Comparison of ENCODE assay signal across 9 cellular contexts in genomic region chr20:51563597-51564332, GRCh38. TPM values are rescaled to one million over a fixed set of nuclear protein-coding genes. Genes with fewer than 3 reads are reported as not detected.
DNase-seq lines count a peak whose midpoint lies in the region; ATAC-seq and TF ChIP-seq lines count a peak whose summit lies in the region.
"Had no signal": no experiment of that assay in that cellular context is flagged by ENCODE, and none has a peak within 500 bp of the region (broad histone marks: within the 10 kb centered on the region; RNA-seq: fewer than 3 reads in every experiment).

No MANE protein-coding gene starts in this region.

- peak overlapping the region; percentile 78 to 88 (median 84) for H3K4me3 Mint-ChIP-seq in brain

- peak; percentile 14 for DNase-seq in GM12865 (ENCODE audit: low read depth)
- DNase-seq in NCI-H226: peak; percentile 79
- peak; percentile 90 for DNase-seq in islet precursor cell
- DNase-seq in stimulated activated CD4-positive, alpha-beta T cell treated with anti-CD3 and anti-CD28 coated beads, Interleukin-4, amount 100 ng/mL, for 1 hour: peak; percentile 51
- DNase-seq in effector CD8-positive, alpha-beta T cell (lab: John Stamatoyannopoulos, UW): no peak

- ATAC-seq in HG02870 (IDR thresholded peaks at IDR 0.05; ENCODE audit: unreplicated experiment) (no peak), HG03520 (IDR thresholded peaks at IDR 0.05; ENCODE audit: unreplicated experiment) (no peak)

- H3K27ac Mint-ChIP-seq in brain: peak overlapping the region in 4 of 5 experiments; percentile 41 to 86 (median 68)
- H3K27ac Mint-ChIP-seq: natural killer cell treated with Interleukin-12 subunit alpha and Interleukin-12 subunit beta and Interleukin-15 and Interleukin-18, amount 100 ng/mL, for 72 hours had no signal

- H3K4me3 ChIP-seq in GM12865 (ENCODE audit: low read depth, low read length): no peak overlapping the region

- peaks cover 41% of the 10 kb centered on the region for H3K27me3 Mint-ChIP-seq in brain

- H3K4me1 Mint-ChIP-seq in brain: peaks cover 39% of the 10 kb centered on the region

- TF ChIP-seq CTCF in GM12865 (IDR thresholded peaks at IDR 0.05; ENCODE audit: insufficient read depth, low read depth, low read length, missing control alignments) (no peak), brain (conservative IDR thresholded peaks at IDR 0.05) (no peak)

- peaks cover 0 to 11% (median 9%) of the 10 kb centered on the region in 5 experiments for H3K9me3 Mint-ChIP-seq in brain
- H3K9me3 Mint-ChIP-seq: natural killer cell treated with Interleukin-12 subunit alpha and Interleukin-12 subunit beta and Interleukin-15 and Interleukin-18, amount 100 ng/mL, for 72 hours had no signal

- no peaks in the 10 kb centered on the region for H3K36me3 Mint-ChIP-seq in brain
- H3K36me3 Mint-ChIP-seq: natural killer cell treated with Interleukin-12 subunit alpha and Interleukin-12 subunit beta and Interleukin-15 and Interleukin-18, amount 100 ng/mL, for 72 hours had no signal

RNA-seq across cellular contexts. Expression of gene NFATC2, which starts 21.2 kb away (rescaled TPM):
- polyA plus RNA-seq in brain (ENCODE audit: insufficient read depth, low read depth, low replicate concordance): 3.0 TPM
